In genomic region chr5:56833325-56833724, GRCh38 we compare ENCODE assay signal across 10 cellular contexts. TPM values are rescaled to one million over a fixed set of nuclear protein-coding genes. Genes with fewer than 3 reads are reported as not detected.
DNase-seq lines count a peak whose midpoint lies in the region; ATAC-seq and TF ChIP-seq lines count a peak whose summit lies in the region.
"Had no signal": no experiment of that assay in that cellular context is flagged by ENCODE, and none has a peak within 500 bp of the region (broad histone marks: within the 10 kb centered on the region; RNA-seq: fewer than 3 reads in every experiment).

No MANE protein-coding gene starts in this region.

- H3K9me2 ChIP-seq in SK-N-SH, result no peaks in the 10 kb centered on the region

- CTCF ChIA-PET in HEK293 (lab: Yijun Ruan, JAX) (interaction anchor here (1.6 to 5.0 kb wide), 2 partner anchors 563 to 897 kb away, joined by 6 to 28 read pairs; no protein-coding TSS in a partner anchor), SK-N-SH (lab: Yijun Ruan, JAX) (interaction anchor here (0.6 to 2.2 kb wide), 5 partner anchors 15 to 562 kb away, joined by 3 to 9 read pairs (median 3); no protein-coding TSS in a partner anchor)

- H3K4me1 ChIP-seq in HEK293 (ENCODE audit: control insufficient read depth, insufficient read depth, low read length) (peaks cover 54% of the 10 kb centered on the region), neural progenitor cell (peaks cover 37% of the 10 kb centered on the region), SK-N-SH (ENCODE audit: control insufficient read depth in 1 of 2, insufficient read depth in 2 of 2, low read depth in 1 of 2, low read length in 1 of 2) (peaks cover 0 to 70% of the 10 kb centered on the region in 2 experiments; a peak in 3 of 4 replicates)

- H3K9ac ChIP-seq in neural progenitor cell, result no peak overlapping the region
- H3K9ac ChIP-seq in SK-N-SH, result no peak overlapping the region

- no peak for TF ChIP-seq EP300 in SK-N-SH (IDR thresholded peaks at IDR 0.05; ENCODE audit: borderline replicate concordance in 1 of 2, low read depth in 1 of 2, low read length in 1 of 2)

- H3K27ac Mint-ChIP-seq in activated naive CD4-positive, alpha-beta T cell treated with anti-CD3 and anti-CD28 coated beads, Interleukin-2, amount 50 U/mL, for 24 hours, result peak overlapping the region; percentile 89
- no peak overlapping the region for H3K27ac Mint-ChIP-seq in neural progenitor cell

- no peaks in the 10 kb centered on the region for H3K36me3 Mint-ChIP-seq in activated naive CD4-positive, alpha-beta T cell treated with anti-CD3 and anti-CD28 coated beads, Interleukin-2, amount 50 U/mL, for 24 hours
- no peaks in the 10 kb centered on the region for H3K36me3 Mint-ChIP-seq in neural progenitor cell

- no peak for TF ChIP-seq RAD21 in SK-N-SH (IDR thresholded peaks at IDR 0.05; ENCODE audit: low read length)

- peaks cover 55% of the 10 kb centered on the region for H4K20me1 ChIP-seq in neural progenitor cell (ENCODE audit: low read depth)
- peaks cover 55% of the 10 kb centered on the region for H4K20me1 ChIP-seq in SK-N-SH (ENCODE audit: insufficient read depth)

- peak; percentile 30 to 52 for ATAC-seq in activated CD4-positive, CD25-positive, alpha-beta regulatory T cell treated with anti-CD3 and anti-CD28 coated beads, Interleukin-2, amount 50 U/mL, for 24 hours

- WGBS in SK-N-SH (ENCODE audit: low lambda C conversion rate), result 84% methylated on average over 4 of the region's 4 CpGs

- TF ChIP-seq CTCF in HEK293 (tag by site-specific recombination; IDR thresholded peaks at IDR 0.05) (no peak), neural progenitor cell (IDR thresholded peaks at IDR 0.05) (no peak), SK-N-SH (IDR thresholded peaks at IDR 0.05) (no peak)

- POLR2A ChIA-PET in HEK293 (lab: Yijun Ruan, JAX), result no interaction called here
- POLR2A ChIA-PET in SK-N-SH (lab: Yijun Ruan, JAX), result no interaction called here

- H3K36me3 ChIP-seq in HEK293 (ENCODE audit: control insufficient read depth in 2 of 2, insufficient read depth in 1 of 2, low read length in 2 of 2) (no peaks in the 10 kb centered on the region), neural progenitor cell (no peaks in the 10 kb centered on the region), SK-N-SH (replicated peaks in 1 of 2; ENCODE audit: control insufficient read depth in 1 of 2, insufficient read depth in 2 of 2, low read length in 1 of 2) (no peaks in the 10 kb centered on the region)

- H3K4me3 ChIP-seq in HEK293 (ENCODE audit: low read depth, low read length), result no peak overlapping the region
- no peak overlapping the region for H3K4me3 ChIP-seq in neural progenitor cell
- no peak overlapping the region for H3K4me3 ChIP-seq in SK-N-SH (ENCODE audit: low read depth in 2 of 2, low read length in 1 of 2)

- H3K79me2 ChIP-seq in neural progenitor cell (ENCODE audit: low read depth) (peaks cover 84% of the 10 kb centered on the region), SK-N-SH (ENCODE audit: insufficient read depth) (peaks cover 94% of the 10 kb centered on the region)

- peak overlapping the region; percentile 43 for H3K4me2 ChIP-seq in neural progenitor cell
- H3K4me2 ChIP-seq in SK-N-SH, result no peak overlapping the region

- H3K9me3 ChIP-seq in HEK293 (ENCODE audit: control insufficient read depth, insufficient read depth, low read depth, low read length) (no peaks in the 10 kb centered on the region), neural progenitor cell (ENCODE audit: low read depth) (no peaks in the 10 kb centered on the region), SK-N-SH (no peaks in the 10 kb centered on the region)

- no peaks in the 10 kb centered on the region for H3K27me3 Mint-ChIP-seq in activated naive CD4-positive, alpha-beta T cell treated with anti-CD3 and anti-CD28 coated beads, Interleukin-2, amount 50 U/mL, for 24 hours
- H3K27me3 Mint-ChIP-seq in neural progenitor cell (ENCODE audit: insufficient read depth, low read depth), result no peaks in the 10 kb centered on the region

- peaks cover 98% of the 10 kb centered on the region for H3K4me1 Mint-ChIP-seq in activated naive CD4-positive, alpha-beta T cell treated with anti-CD3 and anti-CD28 coated beads, Interleukin-2, amount 50 U/mL, for 24 hours
- H3K4me1 Mint-ChIP-seq in neural progenitor cell, result peaks cover 35% of the 10 kb centered on the region

- H3K4me3 Mint-ChIP-seq in activated naive CD4-positive, alpha-beta T cell treated with anti-CD3 and anti-CD28 coated beads, Interleukin-2, amount 50 U/mL, for 24 hours, result peak overlapping the region; percentile 40
- H3K4me3 Mint-ChIP-seq in neural progenitor cell, result no peak overlapping the region

- H3K27me3 ChIP-seq in neural progenitor cell (no peaks in the 10 kb centered on the region), SK-N-SH (ENCODE audit: insufficient read depth) (no peaks in the 10 kb centered on the region)

- H3K27ac ChIP-seq in HEK293 (ENCODE audit: extremely low read depth, low read depth, low read length) (no peak overlapping the region), neural progenitor cell (no peak overlapping the region), SK-N-SH (ENCODE audit: low read depth in 2 of 2, low read length in 1 of 2) (peak overlapping the region in 1 of 2 experiments; percentile 50; a peak in 1 of 4 replicates)

- no peaks in the 10 kb centered on the region for H3K9me3 Mint-ChIP-seq in activated naive CD4-positive, alpha-beta T cell treated with anti-CD3 and anti-CD28 coated beads, Interleukin-2, amount 50 U/mL, for 24 hours
- no peaks in the 10 kb centered on the region for H3K9me3 Mint-ChIP-seq in neural progenitor cell

- H2AFZ ChIP-seq in neural progenitor cell (replicated peaks), result no peak overlapping the region
- no peak overlapping the region for H2AFZ ChIP-seq in SK-N-SH (ENCODE audit: low read depth)

- H3F3A ChIP-seq in neural progenitor cell (ENCODE audit: low read depth) (no peaks in the 10 kb centered on the region), SK-N-SH (replicated peaks; ENCODE audit: insufficient read depth) (peaks cover 9% of the 10 kb centered on the region)

- DNase-seq in activated CD4-positive, CD25-positive, alpha-beta regulatory T cell (lab: John Stamatoyannopoulos, UW), result no peak
- DNase-seq in neural progenitor cell (ENCODE audit: low spot score) (no peak), SK-N-SH (no peak), retina (no peak), hepatic stellate cell (ENCODE audit: low spot score) (no peak)
- DNase-seq: KG1, substantia nigra had no signal

TF ChIP-seq in HEK293, 187 proteins besides CTCF, POLR2A, EP300 and RAD21:
- TF ChIP-seq GLIS1 (tag by site-specific recombination; IDR thresholded peaks at IDR 0.05), result peak; percentile 85
- TF ChIP-seq ZNF2 (tag by site-specific recombination; IDR thresholded peaks at IDR 0.05), result no peak
- TF ChIP-seq ZIC2 (tag by site-specific recombination; IDR thresholded peaks at IDR 0.05), result peak; percentile 62
- TF ChIP-seq ZNF18 (tag by site-specific recombination; IDR thresholded peaks at IDR 0.05), result peak; percentile 91
- TF ChIP-seq PRDM1 (tag by site-specific recombination; IDR thresholded peaks at IDR 0.05), result 0 out of 2 replicates have a peak, but pooled peaks have one; percentile 35
- no peak for TF ChIP-seq ZNF423 (tag by site-specific recombination; IDR thresholded peaks at IDR 0.05)
- TF ChIP-seq OSR2 (tag by site-specific recombination; IDR thresholded peaks at IDR 0.05), result peak; percentile 62; the same call in 1 of the 2 replicates
- TF ChIP-seq WT1 (tag by site-specific recombination; IDR thresholded peaks at IDR 0.05), result peak; percentile 47; the same call in 1 of the 2 replicates

TF ChIP-seq in SK-N-SH, 30 proteins besides CTCF, POLR2A, EP300 and RAD21:
- TF ChIP-seq TEAD4 (IDR thresholded peaks at IDR 0.05; ENCODE audit: borderline replicate concordance, insufficient read depth), result no peak
- TF ChIP-seq MEF2A (IDR thresholded peaks at IDR 0.05; ENCODE audit: borderline replicate concordance, low read depth), result no peak
- no peak for TF ChIP-seq NFIC (IDR thresholded peaks at IDR 0.05; ENCODE audit: borderline replicate concordance)
- TF ChIP-seq IRF3 (IDR thresholded peaks at IDR 0.05; ENCODE audit: low read depth, low read length), result no peak
- TF ChIP-seq SMC3 (IDR thresholded peaks at IDR 0.05; ENCODE audit: low read depth, low read length), result no peak
- TF ChIP-seq GABPA (IDR thresholded peaks at IDR 0.05; ENCODE audit: low read depth), result no peak
- TF ChIP-seq SIN3A (IDR thresholded peaks at IDR 0.05; ENCODE audit: borderline replicate concordance, low read depth, low read length), result no peak
TF ChIP-seq in SK-N-SH: peak in this region for 0.

RNA-seq across cellular contexts. Expression of gene MAP3K1, which starts 18.0 kb away (rescaled TPM):
- total RNA-seq in neural progenitor cell (ENCODE audit: low replicate concordance), result 20.3 and 22.2 TPM in 2 replicates
- polyA plus RNA-seq in SK-N-SH (2012; rRNA removed), result 2.2 and 3.5 TPM in 2 replicates
- 3.0 and 3.6 TPM in 2 replicates for polyA plus RNA-seq in SK-N-SH (2012; cell fraction: cytosol; rRNA removed)
- 3.1 and 6.6 TPM in 2 replicates for polyA plus RNA-seq in SK-N-SH (2012; cell fraction: nucleus; rRNA removed)
